13 cellular contexts compared by ENCODE assay signal in the genomic region with DNA sequence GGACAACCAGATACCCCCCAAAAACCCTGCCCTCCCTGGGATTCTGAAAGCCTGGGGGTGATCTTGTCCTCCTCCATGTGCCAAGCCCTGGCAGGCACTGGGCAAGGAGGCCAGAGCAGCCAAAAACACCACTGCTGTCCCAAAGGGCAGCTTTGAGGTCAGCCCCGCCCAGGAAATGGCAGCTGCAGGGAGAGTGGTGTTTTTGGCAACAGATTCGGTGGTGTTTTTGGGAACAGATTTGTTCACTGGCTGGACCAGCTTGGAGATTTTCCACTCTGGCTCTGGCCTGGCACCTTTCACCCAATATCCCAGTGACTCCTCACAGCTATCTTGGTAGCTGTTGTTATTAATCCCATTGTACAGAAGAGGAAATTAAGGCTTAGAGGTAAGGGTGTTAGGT. TPM values are rescaled to one million over a fixed set of nuclear protein-coding genes. Genes with fewer than 3 reads are reported as not detected.
A peak's percentile ranks its signal among the peaks of the same experiment; 100 is the strongest.
DNase-seq lines count a peak whose midpoint lies in the region; ATAC-seq, FAIRE-seq and TF ChIP-seq lines count a peak whose summit lies in the region.
"Had no signal": no experiment of that assay in that cellular context is flagged by ENCODE, and none has a peak within 500 bp of the region (broad histone marks: within the 10 kb centered on the region; RNA-seq: fewer than 3 reads in every experiment).

No MANE protein-coding gene starts in this region.

- DNase-seq in AG20443 (ENCODE audit: low spot score): peak; percentile 63
- DNase-seq in GM19239 (ENCODE audit: insufficient read length, low spot score): no peak
- DNase-seq in RPMI7951 (ENCODE audit: low read depth): peak; percentile 71
- peak; percentile 32 for DNase-seq in fibroblast of peridontal ligament (ENCODE audit: extremely low read depth)
- no peak for DNase-seq in DMS114 treated with DMSO at 0.1 percent for 48 hours (lab: John Stamatoyannopoulos, UW; ENCODE audit: unreplicated experiment)
- no peak for DNase-seq in dorsolateral prefrontal cortex
- DNase-seq: activated CD4-positive, alpha-beta T cell treated with anti-CD3 and anti-CD28 coated beads for 1 hour; DMS 273 treated with DMSO at 0.1 percent for 48 hours; Kasumi-1; naive thymus-derived CD8-positive, alpha-beta T cell; stimulated activated CD4-positive, alpha-beta T cell treated with anti-CD3 and anti-CD28 coated beads, Interleukin-2, amount 100 ng/mL, for 24 hours had no signal

- intact Hi-C loops in dorsolateral prefrontal cortex (cut with DNase I): loop anchor here in 1 of 2 donors (5.0 kb wide), 1 partner anchor 34 kb away; the partner anchor contains the start of gene LRP8

- no peaks in the 10 kb centered on the region for H3K27me3 ChIP-seq in dorsolateral prefrontal cortex

- peak; percentile 64 for FAIRE-seq in GM19239 (lab: Jason Lieb, UNC)

- no peak for ATAC-seq in HG03520 (IDR thresholded peaks at IDR 0.05; ENCODE audit: unreplicated experiment)
- no peak for ATAC-seq in HG02884 (IDR thresholded peaks at IDR 0.05; ENCODE audit: unreplicated experiment)
- ATAC-seq: naive thymus-derived CD8-positive, alpha-beta T cell had no signal

- peak overlapping the region in 28 of 59 donors; percentile 1 to 81 (median 49) for H3K27ac ChIP-seq in dorsolateral prefrontal cortex

- TF ChIP-seq CTCF in dorsolateral prefrontal cortex (IDR thresholded peaks at IDR 0.05 in 54 of 56, conservative IDR thresholded peaks at IDR 0.05 in 2 of 56; ENCODE audit: low read depth in 1 of 56, partially characterized antibody in 56 of 56): no peak

- no peak overlapping the region for H3K4me3 ChIP-seq in dorsolateral prefrontal cortex

RNA-seq across cellular contexts. Expression of gene LRP8, which starts 34.7 kb away (rescaled TPM):
- 35.4 and 39.2 TPM in 2 replicates for total RNA-seq in RPMI7951 (2014; rRNA removed; shearing (Covaris generic))
- total RNA-seq in dorsolateral prefrontal cortex: 10 to 100 TPM; 20.5 to 77.6 (median 37.9) TPM

RNA-seq across cellular contexts. Expression of gene MAGOH, which starts 54.8 kb away (rescaled TPM):
- total RNA-seq in RPMI7951 (2014; rRNA removed; shearing (Covaris generic)): 44.5 and 61.4 TPM in 2 replicates
- total RNA-seq in dorsolateral prefrontal cortex: 10 to 100 TPM; 14.8 to 34.2 (median 24.6) TPM

Comparison
In these comparisons a context has a peak if more than half of its experiments do, and no peak if none do; other contexts are left out.
1. DNase-seq: peak in AG20443 (single experiment), RPMI7951 (single experiment) and fibroblast of peridontal ligament (single experiment); none in GM19239 (single experiment), DMS114 treated with DMSO at 0.1 percent for 48 hours (single experiment) and dorsolateral prefrontal cortex (0 of 10).